2 cellular contexts compared by ENCODE assay signal in the genomic region with DNA sequence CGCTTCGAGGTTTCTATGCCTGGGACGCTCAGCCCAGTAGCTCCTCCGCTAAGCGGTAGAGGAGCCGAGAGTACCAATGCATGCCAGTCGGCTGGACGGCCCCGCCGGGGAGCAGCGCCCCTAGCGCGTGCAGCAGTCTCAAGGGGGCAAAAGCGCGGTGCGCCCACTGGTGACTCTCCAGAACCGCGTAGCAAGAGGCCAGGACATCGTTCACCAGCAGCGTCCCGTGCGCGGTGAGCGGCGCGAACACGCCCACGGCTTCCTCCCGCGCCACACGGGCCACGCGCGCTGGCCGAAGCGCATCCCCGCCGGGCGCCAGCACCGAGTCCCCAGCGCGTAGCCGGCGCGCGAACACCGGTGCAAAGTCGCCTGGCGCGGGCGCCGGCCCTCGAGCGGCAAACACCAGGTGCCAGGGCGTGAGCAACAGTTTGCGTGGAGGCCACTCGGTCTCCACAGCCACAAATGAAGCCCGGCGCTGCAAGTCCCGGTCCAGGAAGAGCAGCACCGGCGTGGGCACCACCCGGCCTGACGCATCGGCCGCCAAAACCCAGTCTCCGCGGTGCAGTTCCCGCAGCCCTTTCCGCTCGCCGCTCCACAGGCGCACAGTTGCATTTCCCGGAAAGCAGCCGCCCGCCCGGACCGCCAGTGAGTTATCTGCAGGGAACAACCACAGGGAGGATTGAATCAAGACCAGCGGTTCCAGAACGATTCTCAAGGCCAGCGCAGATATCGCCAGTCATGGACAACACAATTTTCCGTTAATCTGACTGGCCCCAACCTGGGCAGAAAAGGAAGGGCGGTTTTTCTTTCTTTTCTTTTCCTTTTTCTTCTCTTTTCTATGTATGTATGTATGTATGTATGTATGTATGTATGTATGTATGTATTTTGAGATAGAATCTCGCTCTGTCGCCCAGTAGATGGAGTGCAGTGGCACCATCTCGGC.
A peak's percentile ranks its signal among the peaks of the same experiment; 100 is the strongest.
TF ChIP-seq lines count a peak whose summit lies in the region.

No MANE protein-coding gene starts in this region.

TF ChIP-seq in A549, 52 proteins besides CTCF, POLR2A, EP300 and RAD21:
- TF ChIP-seq ESRRA (IDR thresholded peaks at IDR 0.05; ENCODE audit: borderline replicate concordance, low read length) (peak; percentile 18; the same call in 1 of the 2 replicates), HDAC2 (IDR thresholded peaks at IDR 0.05) (peak; percentile 19; the same call in 1 of the 2 replicates), JUN (IDR thresholded peaks at IDR 0.05) (no peak), BHLHE40 (IDR thresholded peaks at IDR 0.05; ENCODE audit: low read depth, low read length) (no peak)
- TF ChIP-seq, protein P1, sequence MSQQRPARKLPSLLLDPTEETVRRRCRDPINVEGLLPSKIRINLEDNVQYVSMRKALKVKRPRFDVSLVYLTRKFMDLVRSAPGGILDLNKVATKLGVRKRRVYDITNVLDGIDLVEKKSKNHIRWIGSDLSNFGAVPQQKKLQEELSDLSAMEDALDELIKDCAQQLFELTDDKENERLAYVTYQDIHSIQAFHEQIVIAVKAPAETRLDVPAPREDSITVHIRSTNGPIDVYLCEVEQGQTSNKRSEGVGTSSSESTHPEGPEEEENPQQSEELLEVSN (IDR thresholded peaks at IDR 0.05; ENCODE audit: borderline replicate concordance, low read depth) = peak; percentile 38
- TF ChIP-seq, protein P2, sequence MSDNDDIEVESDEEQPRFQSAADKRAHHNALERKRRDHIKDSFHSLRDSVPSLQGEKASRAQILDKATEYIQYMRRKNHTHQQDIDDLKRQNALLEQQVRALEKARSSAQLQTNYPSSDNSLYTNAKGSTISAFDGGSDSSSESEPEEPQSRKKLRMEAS (IDR thresholded peaks at IDR 0.05) = peak; percentile 61

TF ChIP-seq in endothelial cell of umbilical vein, 7 proteins besides CTCF, POLR2A, EP300 and RAD21:
- TF ChIP-seq FOS (IDR thresholded peaks at IDR 0.05; ENCODE audit: borderline replicate concordance, insufficient read depth, low read length) = peak; percentile 34
- TF ChIP-seq POLR2AphosphoS5 (IDR thresholded peaks at IDR 0.05; ENCODE audit: insufficient read depth, low read depth, low read length) = peak; percentile 31
- TF ChIP-seq, protein P2 (IDR thresholded peaks at IDR 0.05; ENCODE audit: insufficient read depth, insufficient read length) = no peak
- TF ChIP-seq EZH2 (IDR thresholded peaks at IDR 0.05; ENCODE audit: borderline replicate concordance, low read depth, low read length, severe bottlenecking) = no peak
